Comparison of ENCODE assay signal across 18 cellular contexts in the genomic region with DNA sequence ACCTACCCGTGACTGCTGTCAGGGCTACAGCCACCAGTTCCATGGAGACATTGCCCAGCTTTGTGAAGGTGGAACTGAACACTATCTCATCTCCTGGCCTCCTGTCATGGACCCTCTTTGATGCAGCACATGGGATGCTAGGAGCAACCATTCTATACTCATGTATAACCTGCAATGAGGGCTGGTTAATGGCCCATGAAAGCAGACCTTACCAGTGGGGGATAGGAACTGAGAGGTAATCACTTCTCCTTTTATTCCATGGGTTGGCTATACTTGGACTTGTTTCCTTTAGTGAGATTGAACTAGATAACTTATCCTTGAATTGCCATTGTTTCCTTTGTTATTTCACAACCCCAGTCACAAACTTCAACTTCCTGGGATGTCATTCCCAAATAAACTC.
A peak's percentile ranks its signal among the peaks of the same experiment; 100 is the strongest.
DNase-seq lines count a peak whose midpoint lies in the region; ATAC-seq, FAIRE-seq and TF ChIP-seq lines count a peak whose summit lies in the region.
"Had no signal": no experiment of that assay in that cellular context is flagged by ENCODE, and none has a peak within 500 bp of the region (broad histone marks: within the 10 kb centered on the region; RNA-seq: fewer than 3 reads in every experiment).

No MANE protein-coding gene starts in this region.

- no peak overlapping the region for H3K27ac ChIP-seq in keratinocyte (ENCODE audit: control insufficient read depth, insufficient read depth, low read length)
- peak overlapping the region; percentile 4 to 17 for H3K27ac ChIP-seq in aorta (ENCODE audit: low read depth in 1 of 2, low read length in 2 of 2)
- H3K27ac ChIP-seq: BLaER1 treated with 17β-estradiol and CSF1 and Interleukin-3, amounts not matched to agents 10 nM and 100 nM; HL-60 had no signal

- no peak for TF ChIP-seq CTCF in bronchial epithelial cell (IDR thresholded peaks at IDR 0.05; ENCODE audit: insufficient read depth, low read length, severe bottlenecking)
- no peak for TF ChIP-seq CTCF in keratinocyte (optimal IDR thresholded peaks at IDR 0.05 in 1 of 3, IDR thresholded peaks at IDR 0.05 in 1 of 3, conservative IDR thresholded peaks at IDR 0.05 in 1 of 3; ENCODE audit: extremely low read depth in 1 of 3, insufficient read depth in 2 of 3, low read length in 3 of 3)

- no peaks in the 10 kb centered on the region for H3K9me1 ChIP-seq in keratinocyte (ENCODE audit: control insufficient read depth, extremely low read depth, insufficient read depth, low read length)

- H3K9ac ChIP-seq in keratinocyte (ENCODE audit: control insufficient read depth, extremely low read depth, insufficient read depth, low read length): no peak overlapping the region
- H3K9ac ChIP-seq: BLaER1 treated with 17β-estradiol and CSF1 and Interleukin-3, amounts not matched to agents 10 nM and 100 nM had no signal

- H3K4me1 ChIP-seq in keratinocyte (ENCODE audit: control insufficient read depth, extremely low read depth, insufficient read depth, low read length): peaks cover 11% of the 10 kb centered on the region
- peaks cover 6 to 8% of the 10 kb centered on the region in 2 donors for H3K4me1 ChIP-seq in aorta (ENCODE audit: control insufficient read depth in 1 of 2, insufficient read depth in 2 of 2, low read length in 2 of 2)
- H3K4me1 ChIP-seq: BLaER1 treated with 17β-estradiol and CSF1 and Interleukin-3, amounts not matched to agents 10 nM and 100 nM had no signal

- H4K20me1 ChIP-seq in keratinocyte (ENCODE audit: control insufficient read depth, extremely low read depth, insufficient read depth, low read length): no peaks in the 10 kb centered on the region
- H4K20me1 ChIP-seq: BLaER1 treated with 17β-estradiol and CSF1 and Interleukin-3, amounts not matched to agents 10 nM and 100 nM had no signal

- DNase-seq in bronchial epithelial cell (ENCODE audit: low read depth): no peak
- no peak for DNase-seq in keratinocyte (ENCODE audit: low read depth, low spot score)
- DNase-seq in aorta: no peak
- DNase-seq in urothelium cell line (ENCODE audit: low spot score): no peak
- no peak for DNase-seq in DMS153 treated with DMSO at 0.1 percent for 48 hours (lab: John Stamatoyannopoulos, UW; ENCODE audit: unreplicated experiment)
- DNase-seq: ACHN; CD4-positive, CD25-positive, alpha-beta regulatory T cell; DMS 273 treated with DMSO at 0.1 percent for 48 hours; DMS79; EL; HCEC 1CT; HFFc6 had no signal

- WGBS in aorta, 2 donors: 94 to 96% methylated on average over 1 of the region's 1 CpG

- no peak overlapping the region for H3K4me3 ChIP-seq in bronchial epithelial cell (ENCODE audit: low read depth, low read length)
- no peak overlapping the region for H3K4me3 ChIP-seq in keratinocyte (ENCODE audit: control insufficient read depth in 2 of 3, extremely low read depth in 1 of 3, insufficient read depth in 2 of 3, low read depth in 1 of 3, low read length in 3 of 3)
- no peak overlapping the region for H3K4me3 ChIP-seq in aorta (ENCODE audit: low read length in 2 of 2)
- H3K4me3 ChIP-seq: BLaER1 treated with 17β-estradiol and CSF1 and Interleukin-3, amounts not matched to agents 10 nM and 100 nM had no signal

- H2AFZ ChIP-seq in keratinocyte (ENCODE audit: control insufficient read depth, low read length): no peak overlapping the region

- intact Hi-C loops in aorta (cut with DNase I): loop anchor here in 1 of 2 donors (10.0 kb wide), 1 partner anchor 134 kb away; no protein-coding TSS in a partner anchor

- ATAC-seq in HG03175 (IDR thresholded peaks at IDR 0.05; ENCODE audit: unreplicated experiment) (peak; percentile 19), aorta (ENCODE audit: low FRiP score) (no peak), GM21723 (IDR thresholded peaks at IDR 0.05; ENCODE audit: unreplicated experiment) (no peak)

- no peaks in the 10 kb centered on the region for H3K79me2 ChIP-seq in keratinocyte (ENCODE audit: control insufficient read depth, insufficient read depth, low read length)

- H3K4me2 ChIP-seq in keratinocyte (ENCODE audit: control insufficient read depth, extremely low read depth, insufficient read depth, low read depth, low read length): no peak overlapping the region
- H3K4me2 ChIP-seq: BLaER1 treated with 17β-estradiol and CSF1 and Interleukin-3, amounts not matched to agents 10 nM and 100 nM had no signal

- dilution Hi-C loops in keratinocyte (cut with MboI; ENCODE audit: extremely low pct_ligation_motif_present, low sequenced_read_pairs): no loop called here

- H3K9me3 ChIP-seq in keratinocyte (ENCODE audit: control insufficient read depth, low read depth, low read length) (no peaks in the 10 kb centered on the region), aorta (ENCODE audit: control insufficient read depth, low read length) (no peaks in the 10 kb centered on the region)
- H3K9me3 ChIP-seq: BLaER1 treated with 17β-estradiol and CSF1 and Interleukin-3, amounts not matched to agents 10 nM and 100 nM had no signal

- no peaks in the 10 kb centered on the region for H3K27me3 ChIP-seq in bronchial epithelial cell (ENCODE audit: control insufficient read depth, insufficient read depth, low read length)
- H3K27me3 ChIP-seq in keratinocyte (ENCODE audit: control insufficient read depth, extremely low read depth, insufficient read depth, low read length): no peaks in the 10 kb centered on the region
- H3K27me3 ChIP-seq in aorta (ENCODE audit: control insufficient read depth in 1 of 2, insufficient read depth in 2 of 2, low read length in 1 of 2): no peaks in the 10 kb centered on the region
- H3K27me3 ChIP-seq: BLaER1 treated with 17β-estradiol and CSF1 and Interleukin-3, amounts not matched to agents 10 nM and 100 nM had no signal

- H3K36me3 ChIP-seq in bronchial epithelial cell (ENCODE audit: control insufficient read depth, insufficient read depth, low read length) (no peaks in the 10 kb centered on the region), keratinocyte (ENCODE audit: control insufficient read depth in 2 of 2, extremely low read depth in 1 of 2, insufficient read depth in 2 of 2, low read length in 2 of 2) (no peaks in the 10 kb centered on the region), aorta (ENCODE audit: control insufficient read depth in 1 of 2, insufficient read depth in 2 of 2, low read length in 1 of 2) (no peaks in the 10 kb centered on the region)
- H3K36me3 ChIP-seq: BLaER1 treated with 17β-estradiol and CSF1 and Interleukin-3, amounts not matched to agents 10 nM and 100 nM had no signal

- peak; percentile 28 for FAIRE-seq in bronchial epithelial cell (lab: Jason Lieb, UNC)
- FAIRE-seq in keratinocyte (lab: Jason Lieb, UNC): peak; percentile 44
- FAIRE-seq in urothelium cell line (lab: Jason Lieb, UNC): no peak
- FAIRE-seq: G401.6, GM19239 had no signal
